Comparison of ENCODE assay signal across 14 cellular contexts in the genomic region with DNA sequence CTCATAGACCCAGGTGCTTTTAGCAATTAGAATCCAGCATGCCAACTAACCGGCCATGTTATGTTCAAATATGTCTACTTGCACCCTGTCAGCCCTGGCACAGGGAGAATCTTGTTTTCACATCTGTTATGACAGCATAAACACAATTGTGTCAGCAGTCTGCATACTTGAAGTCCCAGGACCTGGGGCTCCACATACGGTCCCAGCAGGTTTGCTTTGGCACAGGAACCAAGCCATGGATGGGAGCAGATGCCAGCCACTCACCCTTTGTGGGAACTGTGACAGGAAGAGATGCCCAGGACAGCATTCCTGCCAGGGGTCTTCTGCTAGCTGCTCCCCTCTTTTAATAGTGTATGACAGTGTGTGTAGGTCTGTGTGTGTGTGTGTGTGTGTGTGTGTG.
"Had no signal": no experiment of that assay in that cellular context is flagged by ENCODE, and none has a peak within 500 bp of the region (broad histone marks: within the 10 kb centered on the region; RNA-seq: fewer than 3 reads in every experiment).

No MANE protein-coding gene starts in this region.

- H3K9me3 ChIP-seq: gastrocnemius medialis had no signal

- H3K4me3 ChIP-seq: gastrocnemius medialis, right atrium auricular region had no signal

- H3K4me1 ChIP-seq: gastrocnemius medialis, right atrium auricular region had no signal

- FAIRE-seq: colon, small intestine had no signal

- H3K36me3 ChIP-seq: gastrocnemius medialis, right atrium auricular region had no signal

- DNase-seq: dermis blood vessel endothelial cell; effector CD4-positive, alpha-beta T cell; gastrocnemius medialis; glutamatergic neuron; islet precursor cell; mammary epithelial cell; naive thymus-derived CD4-positive, alpha-beta T cell; nephron progenitor cell; small intestine; stimulated activated CD4-positive, alpha-beta T cell treated with anti-CD3 and anti-CD28 coated beads, Interleukin-12 subunit alpha, Interleukin-12 subunit beta, amount 100 ng/mL, for 4 hours; stimulated activated naive CD4-positive, alpha-beta T cell treated with Interleukin-2 at 50 U/mL for 16 hours; trophoblast cell had no signal

- H3K27ac ChIP-seq: gastrocnemius medialis, right atrium auricular region had no signal

- H3K27me3 ChIP-seq: gastrocnemius medialis, right atrium auricular region had no signal
